Comparison of ENCODE assay signal across 16 cellular contexts in the genomic region with DNA sequence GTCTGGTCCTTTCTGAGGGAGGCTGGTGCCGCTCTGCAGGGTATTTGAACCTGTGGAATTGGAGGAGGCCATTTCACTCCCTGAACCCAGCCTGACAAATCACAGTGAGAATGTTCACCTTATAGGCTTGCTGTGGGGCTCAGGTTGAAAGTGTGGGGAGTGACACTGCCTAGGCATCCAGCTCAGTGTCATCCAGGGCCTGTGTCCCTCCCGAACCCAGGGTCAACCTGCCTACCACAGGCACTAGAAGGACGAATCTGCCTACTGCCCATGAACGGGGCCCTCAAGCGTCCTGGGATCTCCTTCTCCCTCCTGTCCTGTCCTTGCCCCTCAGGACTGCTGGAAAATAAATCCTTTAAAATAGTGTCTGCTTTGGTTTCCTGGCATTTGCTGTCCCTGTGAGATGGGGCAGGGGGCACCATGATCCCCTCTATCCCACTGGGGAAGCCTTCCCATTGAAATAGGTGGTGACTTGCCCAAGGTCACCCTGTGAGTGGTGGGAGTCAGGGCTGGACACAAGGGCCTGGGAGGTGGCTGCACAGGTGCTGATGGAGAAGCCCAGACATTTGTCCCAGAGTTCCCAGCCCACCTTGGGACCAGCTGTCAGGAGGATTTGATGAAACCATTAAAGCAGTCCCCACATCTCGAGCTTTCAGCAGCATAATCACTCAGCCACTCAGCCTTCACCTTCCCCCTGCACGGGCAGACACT. TPM values are rescaled to one million over a fixed set of nuclear protein-coding genes. Genes with fewer than 3 reads are reported as not detected.
DNase-seq lines count a peak whose midpoint lies in the region; ATAC-seq, FAIRE-seq and TF ChIP-seq lines count a peak whose summit lies in the region.
"Had no signal": no experiment of that assay in that cellular context is flagged by ENCODE, and none has a peak within 500 bp of the region (broad histone marks: within the 10 kb centered on the region; RNA-seq: fewer than 3 reads in every experiment).

No MANE protein-coding gene starts in this region.

- no peak overlapping the region for H2AFZ ChIP-seq in HepG2 (ENCODE audit: low read length)
- H2AFZ ChIP-seq in OCI-LY3 (ENCODE audit: low read depth, low read length), result no peak overlapping the region

- H3K36me3 Mint-ChIP-seq in dendritic cell treated with granulocyte-macrophage colony-stimulating factor and Interleukin-4, amounts not matched to agents 40 ng/mL and 50 ng/mL, for 4 days (ENCODE audit: low read depth), result no peaks in the 10 kb centered on the region

- WGBS in HepG2 (ENCODE audit: low lambda C conversion rate), result 11% methylated on average over 4 of the region's 7 CpGs
- 100% methylated on average over 1 of the region's 7 CpGs for WGBS in right lobe of liver (ENCODE audit: insufficient coverage, low coverage, low lambda C conversion rate, missing lambda C conversion rate)

- no peak overlapping the region for H3K4me3 Mint-ChIP-seq in dendritic cell treated with granulocyte-macrophage colony-stimulating factor and Interleukin-4, amounts not matched to agents 40 ng/mL and 50 ng/mL, for 4 days

- peak overlapping the region; percentile 14 for H3K27ac Mint-ChIP-seq in dendritic cell treated with granulocyte-macrophage colony-stimulating factor and Interleukin-4, amounts not matched to agents 40 ng/mL and 50 ng/mL, for 4 days

- no peak for TF ChIP-seq POLR2A in HepG2 (IDR thresholded peaks at IDR 0.05; ENCODE audit: insufficient read depth in 1 of 2, low read depth in 2 of 2, low read length in 2 of 2)
- no peak for TF ChIP-seq POLR2A in right lobe of liver (IDR thresholded peaks at IDR 0.05)

- H3K4me1 ChIP-seq in HepG2 (ENCODE audit: insufficient read depth, low read length) (peaks cover 36% of the 10 kb centered on the region), right lobe of liver (peaks cover 0 to 18% (median 8%) of the 10 kb centered on the region in 4 donors), OCI-LY3 (ENCODE audit: low read length) (peaks cover 27% of the 10 kb centered on the region), upper lobe of right lung (no peaks in the 10 kb centered on the region)
- H3K4me1 ChIP-seq: SJSA1 had no signal

- BruUV-seq in HepG2 (replicated peaks; lab: Mats Ljungman, UMichigan), result no TSS peak

- no peak overlapping the region for H3K27ac ChIP-seq in HepG2 (ENCODE audit: extremely low read length, insufficient read depth, low read length)
- H3K27ac ChIP-seq in right lobe of liver, result no peak overlapping the region
- 0 out of 2 replicates have a peak overlapping the region, but pooled peaks have one; percentile 10 for H3K27ac ChIP-seq in OCI-LY3 (ENCODE audit: low read length)
- no peak overlapping the region for H3K27ac ChIP-seq in upper lobe of right lung
- H3K27ac ChIP-seq: SJSA1 had no signal

- H3K36me3 ChIP-seq in HepG2 (replicated peaks in 1 of 2; ENCODE audit: control insufficient read depth in 1 of 2, insufficient read depth in 2 of 2, low read length in 2 of 2), result no peaks in the 10 kb centered on the region
- H3K36me3 ChIP-seq in right lobe of liver, result no peaks in the 10 kb centered on the region
- peaks cover 34% of the 10 kb centered on the region for H3K36me3 ChIP-seq in OCI-LY3 (replicated peaks; ENCODE audit: low read depth, low read length)
- no peaks in the 10 kb centered on the region for H3K36me3 ChIP-seq in upper lobe of right lung
- H3K36me3 ChIP-seq: SJSA1 had no signal

- TF ChIP-seq RAD21 in HepG2 (CRISPR knock-in tag; IDR thresholded peaks at IDR 0.05), result no peak

- TF ChIP-seq CTCF in HepG2 (CRISPR knock-in tag; IDR thresholded peaks at IDR 0.05), result no peak
- no peak for TF ChIP-seq CTCF in right lobe of liver (IDR thresholded peaks at IDR 0.05)
- TF ChIP-seq CTCF in OCI-LY3 (IDR thresholded peaks at IDR 0.05; ENCODE audit: low read depth, low read length), result no peak
- TF ChIP-seq CTCF in upper lobe of right lung (IDR thresholded peaks at IDR 0.05), result no peak

- CTCF ChIA-PET in HepG2 (lab: Yijun Ruan, JAX; ENCODE audit: low intra/inter-chr PET ratio, low total read pairs), result no interaction called here

- H3K4me2 ChIP-seq in HepG2 (ENCODE audit: low read depth, low read length), result no peak overlapping the region; the same call in 1 of the 2 replicates
- H3K4me2 ChIP-seq in OCI-LY3 (ENCODE audit: low read length), result no peak overlapping the region

- H3K4me1 Mint-ChIP-seq in dendritic cell treated with granulocyte-macrophage colony-stimulating factor and Interleukin-4, amounts not matched to agents 40 ng/mL and 50 ng/mL, for 4 days (ENCODE audit: low read depth), result peaks cover 15% of the 10 kb centered on the region

- POLR2A ChIA-PET in HepG2 (lab: Yijun Ruan, JAX), result interaction anchor here (1.1 kb wide), 1 partner anchor 8 kb away, joined by 5 read pairs; no protein-coding TSS in a partner anchor

- DNase-seq in HepG2 (ENCODE audit: low spot score) (no peak), right lobe of liver (no peak), activated gamma-delta T cell (lab: John Stamatoyannopoulos, UW) (no peak), NCI-H187 treated with DMSO at 0.1 percent for 48 hours (lab: John Stamatoyannopoulos, UW) (no peak), upper lobe of right lung (no peak)
- DNase-seq: DMS79, NCI-H1105 treated with DMSO at 0.1 percent for 48 hours, NCI-H1694 treated with DMSO at 0.1 percent for 48 hours, NCI-H2107, NCI-H510A had no signal

- ATAC-seq in HepG2 (peak; percentile 26), right lobe of liver (no peak), upper lobe of right lung (no peak)
- ATAC-seq: K562, Panc1 had no signal

- H3K9ac ChIP-seq in HepG2 (ENCODE audit: insufficient read depth, low read depth, low read length) (no peak overlapping the region), OCI-LY3 (ENCODE audit: low read length) (no peak overlapping the region)

- no peaks in the 10 kb centered on the region for H3K9me3 Mint-ChIP-seq in dendritic cell treated with granulocyte-macrophage colony-stimulating factor and Interleukin-4, amounts not matched to agents 40 ng/mL and 50 ng/mL, for 4 days

- H3K27me3 Mint-ChIP-seq in dendritic cell treated with granulocyte-macrophage colony-stimulating factor and Interleukin-4, amounts not matched to agents 40 ng/mL and 50 ng/mL, for 4 days, result peaks cover 50% of the 10 kb centered on the region

- peaks cover 2 to 30% of the 10 kb centered on the region in 2 experiments; a peak in 3 of 5 replicates for H3K27me3 ChIP-seq in HepG2 (ENCODE audit: control insufficient read depth in 1 of 2, insufficient read depth in 2 of 2, low read length in 2 of 2)
- H3K27me3 ChIP-seq in right lobe of liver, result no peaks in the 10 kb centered on the region
- no peaks in the 10 kb centered on the region for H3K27me3 ChIP-seq in OCI-LY3 (ENCODE audit: low read depth, low read length)
- no peaks in the 10 kb centered on the region for H3K27me3 ChIP-seq in upper lobe of right lung
- H3K27me3 ChIP-seq: SJSA1 had no signal

- no peak for FAIRE-seq in HepG2 (lab: Jason Lieb, UNC)
- FAIRE-seq: H1, K562 had no signal

- TF ChIP-seq EP300 in HepG2 (IDR thresholded peaks at IDR 0.05; ENCODE audit: low read depth in 2 of 2, low read length in 2 of 2) (no peak), HepG2 (CRISPR knock-in tag; IDR thresholded peaks at IDR 0.05; ENCODE audit: borderline replicate concordance) (no peak)

- intact Hi-C loops in HepG2 (cut with micrococcal nuclease; ENCODE audit: unreplicated experiment), result no loop called here
- intact Hi-C loops in right lobe of liver (cut with DNase I), result no loop called here
- intact Hi-C loops in dendritic cell treated with granulocyte-macrophage colony-stimulating factor and Interleukin-4, amounts not matched to agents 40 ng/mL and 50 ng/mL, for 4 days (cut with micrococcal nuclease), result no loop called here
- intact Hi-C loops in upper lobe of right lung (cut with DNase I), result no loop called here

- no peaks in the 10 kb centered on the region for H3K79me2 ChIP-seq in HepG2 (ENCODE audit: insufficient read depth, low read length)
- peaks cover 13% of the 10 kb centered on the region for H3K79me2 ChIP-seq in OCI-LY3 (ENCODE audit: low read length)

- H3K9me3 ChIP-seq in HepG2 (ENCODE audit: low read length) (no peaks in the 10 kb centered on the region), right lobe of liver (no peaks in the 10 kb centered on the region), OCI-LY3 (ENCODE audit: insufficient read depth, low read length) (no peaks in the 10 kb centered on the region), upper lobe of right lung (no peaks in the 10 kb centered on the region)
- H3K9me3 ChIP-seq: SJSA1 had no signal

- no peaks in the 10 kb centered on the region for H4K20me1 ChIP-seq in HepG2 (ENCODE audit: insufficient read depth, low read length)
- H4K20me1 ChIP-seq in OCI-LY3 (ENCODE audit: insufficient read depth, low read length), result peaks cover 23% of the 10 kb centered on the region

- H3K4me3 ChIP-seq in HepG2 (replicated peaks in 1 of 3; ENCODE audit: insufficient read depth in 1 of 3, low read depth in 2 of 3, low read length in 3 of 3), result no peak overlapping the region
- no peak overlapping the region for H3K4me3 ChIP-seq in right lobe of liver
- H3K4me3 ChIP-seq in OCI-LY3 (ENCODE audit: low read length), result no peak overlapping the region
- H3K4me3 ChIP-seq in upper lobe of right lung, result no peak overlapping the region
- H3K4me3 ChIP-seq: K562, SJSA1 had no signal

- in situ Hi-C loops in HepG2 (cut with HindIII; ENCODE audit: extremely low pct_ligation_motif_present, low pct_unique_long_range_greater_than_20kb), result no loop called here

RNA-seq across cellular contexts. Expression of gene CX3CL1, which starts 6.3 kb away (rescaled TPM):
- total RNA-seq in HepG2 (2016; rRNA removed; fragmentation: Illumina TruSeq; extraction: Trizol) (23.4 and 57.3 TPM in 2 replicates), right lobe of liver (10 to 100 TPM in 3 of 6 experiments, 1 to 10 TPM in 3; 3.3 to 20.5 (median 9.8) TPM), upper lobe of right lung (47.5 TPM)
- total RNA-seq in HepG2 (2016; cell fraction: cytosol; rRNA removed; fragmentation: Illumina TruSeq; extraction: Trizol; ENCODE audit: low read depth), result 7.3 and 8.2 TPM in 2 replicates
- total RNA-seq in HepG2 (2016; cell fraction: insoluble cytoplasmic fraction; rRNA removed; fragmentation: Illumina TruSeq; extraction: Trizol), result 21.6 and 59.9 TPM in 2 replicates
- 22.2 and 22.7 TPM in 2 replicates for total RNA-seq in HepG2 (2016; cell fraction: membrane; rRNA removed; fragmentation: Illumina TruSeq; extraction: Trizol)
- 62.3 and 70.4 TPM in 2 replicates for total RNA-seq in HepG2 (2016; cell fraction: nucleus; rRNA removed; fragmentation: Illumina TruSeq; extraction: Trizol)
- 60.8 and 96.8 TPM in 2 replicates for polyA plus RNA-seq in HepG2 (2011; rRNA removed)
- 56.4 and 56.5 TPM in 2 replicates for polyA plus RNA-seq in HepG2 (2011; cell fraction: cytosol; rRNA removed)
- 79.9 and 86.1 TPM in 2 replicates for polyA plus RNA-seq in HepG2 (2011; cell fraction: nucleus; rRNA removed)
- 41.7 and 72.2 TPM in 2 replicates for polyA plus RNA-seq in HepG2 (2012)
- 7.2 and 7.4 TPM in 2 replicates for polyA plus RNA-seq in HepG2 (2016; cell fraction: cytosol; fragmentation: Illumina TruSeq; extraction: Trizol; ENCODE audit: low read depth)
- 27.9 and 36.9 TPM in 2 replicates for polyA plus RNA-seq in HepG2 (2016; cell fraction: insoluble cytoplasmic fraction; fragmentation: Illumina TruSeq; extraction: Trizol; ENCODE audit: low read depth)
- 15.0 and 15.2 TPM in 2 replicates for polyA plus RNA-seq in HepG2 (2016; cell fraction: membrane; fragmentation: Illumina TruSeq; extraction: Trizol; ENCODE audit: low read depth)
- 134 and 147 TPM in 2 replicates for polyA plus RNA-seq in HepG2 (2016; cell fraction: nucleus; fragmentation: Illumina TruSeq; extraction: Trizol; ENCODE audit: insufficient read depth, low read depth)
- 0.19 and 92.7 TPM in 2 replicates for polyA minus RNA-seq in HepG2 (2011; rRNA and poly(A)+ RNA removed; ENCODE audit: low replicate concordance)
- polyA minus RNA-seq in HepG2 (2011; cell fraction: cytosol; rRNA and poly(A)+ RNA removed), result 36.8 and 44.2 TPM in 2 replicates
- 38.0 and 38.2 TPM in 2 replicates for polyA minus RNA-seq in HepG2 (2011; cell fraction: nucleus; rRNA and poly(A)+ RNA removed)
- polyA plus RNA-seq: K562 had no signal

RNA-seq across cellular contexts. Expression of gene CCL22, which starts 7.4 kb away (rescaled TPM):
- total RNA-seq in HepG2 (2016; rRNA removed; fragmentation: Illumina TruSeq; extraction: Trizol), result 0.06 TPM in 1 of 2 replicates, not detected in the other
- not detected in 2 replicates for total RNA-seq in HepG2 (2016; cell fraction: cytosol; rRNA removed; fragmentation: Illumina TruSeq; extraction: Trizol; ENCODE audit: low read depth)
- 0.06 and 0.09 TPM in 2 replicates for total RNA-seq in HepG2 (2016; cell fraction: insoluble cytoplasmic fraction; rRNA removed; fragmentation: Illumina TruSeq; extraction: Trizol)
- total RNA-seq in HepG2 (2016; cell fraction: membrane; rRNA removed; fragmentation: Illumina TruSeq; extraction: Trizol), result not detected in 2 replicates
- 0.16 TPM in 1 of 2 replicates, not detected in the other for total RNA-seq in HepG2 (2016; cell fraction: nucleus; rRNA removed; fragmentation: Illumina TruSeq; extraction: Trizol)
- 0.04 TPM in 1 of 2 replicates, not detected in the other for polyA plus RNA-seq in HepG2 (2011; rRNA removed)
- 0.01 and 0.04 TPM in 2 replicates for polyA plus RNA-seq in HepG2 (2011; cell fraction: cytosol; rRNA removed)
- polyA plus RNA-seq in HepG2 (2011; cell fraction: nucleus; rRNA removed), result 0.03 TPM in 1 of 2 replicates, not detected in the other
- 0.04 TPM in 1 of 2 replicates, not detected in the other for polyA plus RNA-seq in HepG2 (2012)
- polyA plus RNA-seq in HepG2 (2016; cell fraction: cytosol; fragmentation: Illumina TruSeq; extraction: Trizol; ENCODE audit: low read depth), result 0.05 TPM in 1 of 2 replicates, not detected in the other
- 0.17 TPM in 1 of 2 replicates, not detected in the other for polyA plus RNA-seq in HepG2 (2016; cell fraction: insoluble cytoplasmic fraction; fragmentation: Illumina TruSeq; extraction: Trizol; ENCODE audit: low read depth)
- 0.06 TPM in 1 of 2 replicates, not detected in the other for polyA plus RNA-seq in HepG2 (2016; cell fraction: membrane; fragmentation: Illumina TruSeq; extraction: Trizol; ENCODE audit: low read depth)
- 0.25 TPM in 1 of 2 replicates, not detected in the other for polyA plus RNA-seq in HepG2 (2016; cell fraction: nucleus; fragmentation: Illumina TruSeq; extraction: Trizol; ENCODE audit: insufficient read depth, low read depth)
- polyA minus RNA-seq in HepG2 (2011; rRNA and poly(A)+ RNA removed; ENCODE audit: low replicate concordance), result 0.07 TPM in 1 of 2 replicates, not detected in the other
- polyA minus RNA-seq in HepG2 (2011; cell fraction: cytosol; rRNA and poly(A)+ RNA removed), result not detected in 2 replicates
- not detected in 2 replicates for polyA minus RNA-seq in HepG2 (2011; cell fraction: nucleus; rRNA and poly(A)+ RNA removed)
- total RNA-seq in right lobe of liver, result under 1 TPM in 2 of 6 experiments, not detected in 4; 0.12 to 0.16 TPM
- total RNA-seq in upper lobe of right lung, result 3.8 TPM
- total RNA-seq: H1, SJSA1 had no signal
- polyA plus RNA-seq: H1 had no signal

RNA-seq across cellular contexts. Expression of gene CCL17, which starts 38.6 kb away (rescaled TPM):
- total RNA-seq in HepG2 (2016; rRNA removed; fragmentation: Illumina TruSeq; extraction: Trizol) (not detected in 2 replicates), right lobe of liver (not detected), upper lobe of right lung (15.5 TPM)
- not detected in 2 replicates for total RNA-seq in HepG2 (2016; cell fraction: cytosol; rRNA removed; fragmentation: Illumina TruSeq; extraction: Trizol; ENCODE audit: low read depth)
- total RNA-seq in HepG2 (2016; cell fraction: insoluble cytoplasmic fraction; rRNA removed; fragmentation: Illumina TruSeq; extraction: Trizol), result not detected in 2 replicates
- total RNA-seq in HepG2 (2016; cell fraction: membrane; rRNA removed; fragmentation: Illumina TruSeq; extraction: Trizol), result not detected in 2 replicates
- total RNA-seq in HepG2 (2016; cell fraction: nucleus; rRNA removed; fragmentation: Illumina TruSeq; extraction: Trizol), result not detected in 2 replicates
- polyA plus RNA-seq in HepG2 (2011; rRNA removed), result not detected in 2 replicates
- polyA plus RNA-seq in HepG2 (2011; cell fraction: cytosol; rRNA removed), result not detected in 2 replicates
- polyA plus RNA-seq in HepG2 (2011; cell fraction: nucleus; rRNA removed), result not detected in 2 replicates
- not detected in 2 replicates for polyA plus RNA-seq in HepG2 (2012)
- polyA plus RNA-seq in HepG2 (2016; cell fraction: cytosol; fragmentation: Illumina TruSeq; extraction: Trizol; ENCODE audit: low read depth), result not detected in 2 replicates
- not detected in 2 replicates for polyA plus RNA-seq in HepG2 (2016; cell fraction: insoluble cytoplasmic fraction; fragmentation: Illumina TruSeq; extraction: Trizol; ENCODE audit: low read depth)
- not detected in 2 replicates for polyA plus RNA-seq in HepG2 (2016; cell fraction: membrane; fragmentation: Illumina TruSeq; extraction: Trizol; ENCODE audit: low read depth)
- polyA plus RNA-seq in HepG2 (2016; cell fraction: nucleus; fragmentation: Illumina TruSeq; extraction: Trizol; ENCODE audit: insufficient read depth, low read depth), result not detected in 2 replicates
- polyA minus RNA-seq in HepG2 (2011; rRNA and poly(A)+ RNA removed; ENCODE audit: low replicate concordance), result not detected in 2 replicates
- not detected in 2 replicates for polyA minus RNA-seq in HepG2 (2011; cell fraction: cytosol; rRNA and poly(A)+ RNA removed)
- polyA minus RNA-seq in HepG2 (2011; cell fraction: nucleus; rRNA and poly(A)+ RNA removed), result not detected in 2 replicates
- total RNA-seq: H1, K562, SJSA1 had no signal
- polyA plus RNA-seq: H1, K562 had no signal

Comparison
In these comparisons a context has a peak if more than half of its experiments do, and no peak if none do; other contexts are left out.
1. RNA of gene CCL17, which starts 38.6 kb away (total RNA-seq): 15.5 TPM in upper lobe of right lung (single experiment); not detected in HepG2 and not detected in right lobe of liver; every median in the first group is over 10 times any median in the second.